8 cellular contexts compared by ENCODE assay signal in the genomic region with DNA sequence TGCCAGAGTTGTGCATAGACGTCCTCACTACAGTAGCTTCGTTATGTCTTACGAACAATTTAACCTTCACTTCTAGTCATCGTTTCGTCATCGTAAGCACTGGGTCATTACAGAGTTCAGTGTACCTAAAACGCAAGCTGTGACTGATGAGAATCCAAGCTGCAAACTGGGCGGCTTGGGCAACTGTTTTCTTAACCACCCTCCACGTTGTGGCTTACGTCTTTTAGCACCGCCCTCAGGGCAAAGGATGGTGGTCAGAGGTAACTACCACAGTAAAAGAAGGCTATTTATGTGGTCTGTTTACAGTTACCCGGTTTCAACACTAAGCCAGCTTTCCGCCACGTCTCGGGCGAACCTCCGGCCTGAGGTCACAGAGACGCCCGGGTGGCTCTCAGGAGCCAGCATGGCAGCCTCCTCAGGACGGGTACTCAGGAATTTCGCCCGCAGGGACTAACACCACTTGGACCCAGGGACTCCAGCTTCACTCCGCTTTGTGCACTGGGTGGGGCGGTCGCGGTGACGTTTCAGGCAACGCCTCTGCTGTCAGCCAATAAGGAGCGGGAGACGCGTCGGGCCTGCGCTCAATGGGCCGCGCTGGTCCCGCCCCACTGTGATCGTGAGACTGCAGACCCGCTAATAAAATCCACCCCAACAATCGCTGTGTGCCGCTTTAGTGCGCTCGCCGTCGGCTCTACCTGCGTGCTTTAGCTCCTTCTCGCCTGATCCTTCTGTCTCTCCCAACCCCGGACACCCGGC. TPM values are rescaled to one million over a fixed set of nuclear protein-coding genes. Genes with fewer than 3 reads are reported as not detected.
A peak's percentile ranks its signal among the peaks of the same experiment; 100 is the strongest.
DNase-seq lines count a peak whose midpoint lies in the region; ATAC-seq and TF ChIP-seq lines count a peak whose summit lies in the region.

Gene CTH, plus strand, starts transcription at position 665 of the 756 bp plus-strand sequence. CDS start 148 bp downstream, outside the sequence.

- peak within 1 kb of the TSS; percentile 89 for H3K27ac ChIP-seq in RWPE1

- POLR2A ChIA-PET in RWPE1 (lab: Yijun Ruan, JAX; ENCODE audit: low non-redundant PET): interaction anchor here (0.6 to 1.9 kb wide), 6 partner anchors 9 to 60 kb away, joined by 3 to 9 read pairs (median 4); partner anchors contain the start of gene ANKRD13C

- peaks cover 13 to 19% of the 10 kb centered on the region in 2 donors for H3K27me3 Mint-ChIP-seq in natural killer cell (ENCODE audit: low read depth in 2 of 2)

- DNase-seq in EH (ENCODE audit: low read depth) (peak; percentile 97), GOT3 (lab: John Stamatoyannopoulos, UW) (peak; percentile 85), LNCaP clone FGC (ENCODE audit: low read depth) (peak; percentile 93), RWPE1 (ENCODE audit: low spot score) (peak; percentile 95), fibroblast of peridontal ligament (ENCODE audit: extremely low read depth) (peak; percentile 94), natural killer cell (peak; percentile 92)
- DNase-seq in activated T-helper 9 cell treated with anti-CD3 and anti-CD28 coated beads, Interleukin-2, amount 50 U/mL, for 16 hours (ENCODE audit: low read depth): peak; percentile 88
- DNase-seq in stimulated activated naive CD4-positive, alpha-beta T cell treated with Interleukin-2 at 50 U/mL for 16 hours (lab: John Stamatoyannopoulos, UW): peak; percentile 90

- H3K36me3 Mint-ChIP-seq in natural killer cell: no peaks in the 10 kb centered on the region

- TF ChIP-seq CTCF in LNCaP clone FGC (IDR thresholded peaks at IDR 0.05; ENCODE audit: control insufficient read depth, extremely low read depth, insufficient read depth): no peak
- no peak for TF ChIP-seq CTCF in RWPE1 (conservative IDR thresholded peaks at IDR 0.05; ENCODE audit: low read depth)
- TF ChIP-seq CTCF in natural killer cell (IDR thresholded peaks at IDR 0.05): no peak

- intact Hi-C loops in natural killer cell (cut with micrococcal nuclease): loop anchor here (1.0 kb wide), 3 partner anchors 56 to 205 kb away; partner anchors contain the start of genes ANKRD13C, LRRC40 and SRSF11

- H3K9me3 Mint-ChIP-seq in natural killer cell: no peaks in the 10 kb centered on the region

- ATAC-seq in natural killer cell: peak; percentile 93 to 97 (median 93)

- H3K27ac Mint-ChIP-seq in natural killer cell: peak within 1 kb of the TSS; percentile 90 to 93

- H3K4me1 Mint-ChIP-seq in natural killer cell: peaks cover 15 to 18% of the 10 kb centered on the region in 2 donors

- H3K4me3 ChIP-seq in LNCaP clone FGC (ENCODE audit: low read depth, low read length): peak within 1 kb of the TSS; percentile 95

- CTCF ChIA-PET in RWPE1 (lab: Yijun Ruan, JAX): interaction anchor here (1.0 kb wide), 1 partner anchor 11 kb away, joined by 4 read pairs; no protein-coding TSS in a partner anchor

- peak within 1 kb of the TSS; percentile 99 for H3K4me3 Mint-ChIP-seq in natural killer cell

RNA-seq across cellular contexts. Expression of gene CTH, which starts in this region (rescaled TPM):
- 1 to 10 TPM; 3.0 to 7.6 (median 3.6) TPM for total RNA-seq in natural killer cell

Comparison
In these comparisons a context has a peak if more than half of its experiments do, and no peak if none do; other contexts are left out.
1. Peak in every context shown above with its lines: DNase-seq, ATAC-seq, H3K4me3 ChIP-seq and H3K27ac ChIP-seq.